Comparison of ENCODE assay signal across 16 cellular contexts in genomic region chr3:33174711-33175409, GRCh38. TPM values are rescaled to one million over a fixed set of nuclear protein-coding genes. Genes with fewer than 3 reads are reported as not detected.
DNase-seq lines count a peak whose midpoint lies in the region; ATAC-seq and TF ChIP-seq lines count a peak whose summit lies in the region.
"Had no signal": no experiment of that assay in that cellular context is flagged by ENCODE, and none has a peak within 500 bp of the region (broad histone marks: within the 10 kb centered on the region; RNA-seq: fewer than 3 reads in every experiment).

No MANE protein-coding gene starts in this region.

- no peak overlapping the region for H3K4me3 Mint-ChIP-seq in activated CD4-positive, alpha-beta memory T cell treated with anti-CD3 and anti-CD28 coated beads for 36 hours
- H3K4me3 Mint-ChIP-seq: CD8-positive, alpha-beta T cell had no signal

- no peak for ATAC-seq in HG03521 (IDR thresholded peaks at IDR 0.05; ENCODE audit: unreplicated experiment)
- ATAC-seq: CD8-positive, alpha-beta T cell; HCT116 had no signal

- peaks cover 6% of the 10 kb centered on the region for H3K9me3 Mint-ChIP-seq in activated CD4-positive, alpha-beta memory T cell treated with anti-CD3 and anti-CD28 coated beads for 36 hours

- H3K4me3 ChIP-seq in thyroid gland (replicated peaks in 1 of 3): no peak overlapping the region
- H3K4me3 ChIP-seq: BLaER1 treated with 17β-estradiol and CSF1 and Interleukin-3, amounts not matched to agents 10 nM and 100 nM had no signal

- H3K27me3 ChIP-seq in thyroid gland: no peaks in the 10 kb centered on the region
- H3K27me3 ChIP-seq: BLaER1 treated with 17β-estradiol and CSF1 and Interleukin-3, amounts not matched to agents 10 nM and 100 nM had no signal

- no peaks in the 10 kb centered on the region for H3K36me3 ChIP-seq in thyroid gland
- H3K36me3 ChIP-seq: BLaER1 treated with 17β-estradiol and CSF1 and Interleukin-3, amounts not matched to agents 10 nM and 100 nM had no signal

- CTCF ChIA-PET in activated CD4-positive, alpha-beta memory T cell treated with anti-CD3 and anti-CD28 coated beads for 36 hours (lab: Charles Lee): no interaction called here

- H3K27me3 Mint-ChIP-seq in activated CD4-positive, alpha-beta memory T cell treated with anti-CD3 and anti-CD28 coated beads for 36 hours: peaks cover 2% of the 10 kb centered on the region

- 20 to 66% methylated on average over 16 to 18 of the region's 19 CpGs for WGBS in thyroid gland, 2 donors

- peak; percentile 83 for DNase-seq in DMS79 treated with DMSO at 0.1 percent for 48 hours (lab: John Stamatoyannopoulos, UW)
- DNase-seq in NCI-H345 treated with DMSO at 0.1 percent for 48 hours (lab: John Stamatoyannopoulos, UW; ENCODE audit: unreplicated experiment): peak; percentile 68
- peak; percentile 15 for DNase-seq in left kidney (ENCODE audit: low read depth, low spot score)
- peak; percentile 53 to 66 for DNase-seq in thyroid gland
- DNase-seq in activated CD4-positive, alpha-beta memory T cell treated with anti-CD3 and anti-CD28 coated beads for 36 hours: no peak
- DNase-seq in NCI-H526 (lab: John Stamatoyannopoulos, UW): no peak
- DNase-seq: CD8-positive, alpha-beta T cell; GOT3; NCI-H1105 treated with DMSO at 0.1 percent for 48 hours; NCI-H187 treated with DMSO at 0.1 percent for 48 hours; NCI-H446; NCI-H774; OCI-M1 had no signal

- no peak overlapping the region for H3K27ac Mint-ChIP-seq in activated CD4-positive, alpha-beta memory T cell treated with anti-CD3 and anti-CD28 coated beads for 36 hours
- H3K27ac Mint-ChIP-seq: CD8-positive, alpha-beta T cell had no signal

- no peak for TF ChIP-seq CTCF in thyroid gland (IDR thresholded peaks at IDR 0.05)

- POLR2A ChIA-PET in activated CD4-positive, alpha-beta memory T cell treated with anti-CD3 and anti-CD28 coated beads for 36 hours (lab: Charles Lee): no interaction called here

- H3K36me3 Mint-ChIP-seq in activated CD4-positive, alpha-beta memory T cell treated with anti-CD3 and anti-CD28 coated beads for 36 hours: no peaks in the 10 kb centered on the region
- H3K36me3 Mint-ChIP-seq: CD8-positive, alpha-beta T cell had no signal

- peaks cover 8% of the 10 kb centered on the region for H3K4me1 Mint-ChIP-seq in activated CD4-positive, alpha-beta memory T cell treated with anti-CD3 and anti-CD28 coated beads for 36 hours (ENCODE audit: low read depth)

- no peak overlapping the region for H3K27ac ChIP-seq in thyroid gland
- H3K27ac ChIP-seq: BLaER1 treated with 17β-estradiol and CSF1 and Interleukin-3, amounts not matched to agents 10 nM and 100 nM had no signal

- TF ChIP-seq POLR2A in thyroid gland (IDR thresholded peaks at IDR 0.05): no peak

- intact Hi-C loops in thyroid gland (cut with DNase I): no loop called here
- intact Hi-C loops in activated CD4-positive, alpha-beta memory T cell treated with anti-CD3 and anti-CD28 coated beads for 36 hours (cut with micrococcal nuclease): no loop called here

- H3K9me3 ChIP-seq in thyroid gland: no peaks in the 10 kb centered on the region

- peaks cover 16 to 17% of the 10 kb centered on the region in 2 donors for H3K4me1 ChIP-seq in thyroid gland

RNA-seq across cellular contexts. Expression of gene SUSD5, which starts 43.8 kb away (rescaled TPM):
- total RNA-seq in thyroid gland: 1 to 10 TPM; 2.3 to 9.6 (median 2.8) TPM
- total RNA-seq in activated CD4-positive, alpha-beta memory T cell treated with anti-CD3 and anti-CD28 coated beads for 36 hours: not detected
- total RNA-seq: CD8-positive, alpha-beta T cell had no signal

Comparison
In these comparisons a context has a peak if more than half of its experiments do, and no peak if none do; other contexts are left out.
1. DNase-seq: peak in DMS79 treated with DMSO at 0.1 percent for 48 hours (single experiment), NCI-H345 treated with DMSO at 0.1 percent for 48 hours (single experiment), left kidney (single experiment) and thyroid gland (2 of 2); none in activated CD4-positive, alpha-beta memory T cell treated with anti-CD3 and anti-CD28 coated beads for 36 hours (single experiment) and NCI-H526 (0 of 2).